20 cellular contexts compared by ENCODE assay signal in genomic region chr17:29836643-29837042, GRCh38.
DNase-seq lines count a peak whose midpoint lies in the region; ATAC-seq and TF ChIP-seq lines count a peak whose summit lies in the region.
"Had no signal": no experiment of that assay in that cellular context is flagged by ENCODE, and none has a peak within 500 bp of the region (broad histone marks: within the 10 kb centered on the region; RNA-seq: fewer than 3 reads in every experiment).

No MANE protein-coding gene starts in this region.

- H3K27ac ChIP-seq in GM23248 (no peak overlapping the region), SJSA1 (peak overlapping the region; percentile 47), fibroblast of lung (ENCODE audit: insufficient read depth, low read length) (no peak overlapping the region), heart right ventricle (no peak overlapping the region)
- H3K27ac ChIP-seq: upper lobe of right lung had no signal

- peaks cover 9% of the 10 kb centered on the region; the same call in 1 of the 2 replicates for H3F3A ChIP-seq in GM23248 (ENCODE audit: insufficient read depth)

- H4K20me1 ChIP-seq in GM23248 (ENCODE audit: insufficient read depth) = no peaks in the 10 kb centered on the region
- H4K20me1 ChIP-seq in fibroblast of lung (ENCODE audit: control insufficient read depth, extremely low read depth, insufficient read depth, low read length) = no peaks in the 10 kb centered on the region

- TF ChIP-seq CTCF in fibroblast of lung (conservative IDR thresholded peaks at IDR 0.05 in 1 of 2, IDR thresholded peaks at IDR 0.05 in 1 of 2; ENCODE audit: low read depth in 1 of 2, low read length in 2 of 2) (no peak), heart right ventricle (IDR thresholded peaks at IDR 0.05) (no peak)

- DNase-seq in A172 (ENCODE audit: low spot score) (peak; percentile 38), GM23248 (peak; percentile 5), SJSA1 (ENCODE audit: low read depth in 1 of 2, low spot score in 2 of 2) (peak in 1 of 2 experiments; percentile 40), fibroblast of lung (ENCODE audit: low read depth in 2 of 2) (peak; percentile 39 to 58), heart right ventricle (no peak), superior temporal gyrus (ENCODE audit: extremely low spot score) (no peak), NCI-H526 (lab: John Stamatoyannopoulos, UW) (no peak)
- DNase-seq: activated CD4-positive, alpha-beta T cell treated with anti-CD3 and anti-CD28 coated beads, Interleukin-2, amount 50 U/mL, for 48 hours; activated T-cell treated with anti-CD3 and anti-CD28 coated beads, Interleukin-2, amount 50 U/mL, for 1 hour; effector memory CD4-positive, alpha-beta T cell; KG1; natural killer cell; NCI-H146; NCI-H446; SK-N-SH; stimulated activated CD4-positive, alpha-beta T cell treated with anti-CD3 and anti-CD28 coated beads, Interleukin-12 subunit alpha, Interleukin-12 subunit beta, amount 100 ng/mL, for 4 hours; upper lobe of right lung had no signal

- H3K9ac ChIP-seq in GM23248 = no peak overlapping the region
- H3K9ac ChIP-seq in fibroblast of lung (ENCODE audit: insufficient read depth, low read length) = no peak overlapping the region
- H3K9ac ChIP-seq: SK-N-SH had no signal

- no peak overlapping the region for H3K4me2 ChIP-seq in GM23248 (ENCODE audit: unreplicated experiment)
- H3K4me2 ChIP-seq in fibroblast of lung (ENCODE audit: extremely low read depth, insufficient read depth, low read length) = no peak overlapping the region
- H3K4me2 ChIP-seq: A549, SK-N-SH had no signal

- H3K36me3 ChIP-seq in GM23248 (ENCODE audit: low read depth) = no peaks in the 10 kb centered on the region
- 0 out of 2 replicates have a peak, but pooled peaks cover 3% of the 10 kb centered on the region for H3K36me3 ChIP-seq in SJSA1
- no peaks in the 10 kb centered on the region for H3K36me3 ChIP-seq in fibroblast of lung (ENCODE audit: control insufficient read depth, insufficient read depth, low read length)
- no peaks in the 10 kb centered on the region for H3K36me3 ChIP-seq in heart right ventricle
- H3K36me3 ChIP-seq: upper lobe of right lung had no signal

- no peaks in the 10 kb centered on the region for H3K9me3 ChIP-seq in GM23248 (ENCODE audit: low read depth)
- no peaks in the 10 kb centered on the region for H3K9me3 ChIP-seq in SJSA1 (replicated peaks)
- no peaks in the 10 kb centered on the region for H3K9me3 ChIP-seq in fibroblast of lung (ENCODE audit: control insufficient read depth, insufficient read depth, low read depth, low read length)
- H3K9me3 ChIP-seq in heart right ventricle = no peaks in the 10 kb centered on the region
- H3K9me3 ChIP-seq: A549, SK-N-SH, upper lobe of right lung had no signal

- H3K27me3 ChIP-seq in GM23248 (replicated peaks; ENCODE audit: insufficient read depth) = no peaks in the 10 kb centered on the region
- H3K27me3 ChIP-seq in SJSA1 (replicated peaks) = no peaks in the 10 kb centered on the region
- no peaks in the 10 kb centered on the region for H3K27me3 ChIP-seq in fibroblast of lung (ENCODE audit: control insufficient read depth, insufficient read depth, low read length)
- H3K27me3 ChIP-seq in heart right ventricle = no peaks in the 10 kb centered on the region
- H3K27me3 ChIP-seq: upper lobe of right lung had no signal

- no peak overlapping the region for H2AFZ ChIP-seq in GM23248
- no peak overlapping the region for H2AFZ ChIP-seq in fibroblast of lung (ENCODE audit: low read length)

- no peaks in the 10 kb centered on the region for H3K9me2 ChIP-seq in GM23248 (ENCODE audit: insufficient read depth)
- H3K9me2 ChIP-seq: SK-N-SH had no signal

- no peak overlapping the region for H3K4me3 ChIP-seq in GM23248
- no peak overlapping the region for H3K4me3 ChIP-seq in SJSA1
- H3K4me3 ChIP-seq in fibroblast of lung (replicated peaks in 1 of 4; ENCODE audit: control extremely low read depth in 1 of 4, insufficient read depth in 1 of 4, low read depth in 3 of 4, low read length in 4 of 4) = no peak overlapping the region
- no peak overlapping the region for H3K4me3 ChIP-seq in heart right ventricle
- H3K4me3 ChIP-seq: A549, upper lobe of right lung had no signal

- H3K4me1 ChIP-seq in GM23248 (ENCODE audit: insufficient read depth) (peaks cover 20% of the 10 kb centered on the region), SJSA1 (replicated peaks) (peaks cover 19% of the 10 kb centered on the region), fibroblast of lung (ENCODE audit: control insufficient read depth, extremely low read depth, insufficient read depth, low read length) (peaks cover 3% of the 10 kb centered on the region), heart right ventricle (peaks cover 0 to 30% (median 9%) of the 10 kb centered on the region in 9 donors)
- H3K4me1 ChIP-seq: upper lobe of right lung had no signal

- WGBS in GM23248 (ENCODE audit: low coverage in 1 of 2, low lambda C conversion rate in 2 of 2, missing lambda C conversion rate in 2 of 2), 2 experiments = 77 to 81% methylated on average over 5 of the region's 5 CpGs
- 81 to 88% methylated on average over 5 of the region's 5 CpGs for WGBS in heart right ventricle, 2 donors

- in situ Hi-C loops in GM23248 (cut with MboI) = no loop called here

- intact Hi-C loops in heart right ventricle (cut with DNase I) = no loop called here

- H3K79me2 ChIP-seq in GM23248 (ENCODE audit: insufficient read depth) = no peaks in the 10 kb centered on the region
- no peaks in the 10 kb centered on the region for H3K79me2 ChIP-seq in fibroblast of lung (ENCODE audit: control insufficient read depth, insufficient read depth, low read length)

- no peak for ATAC-seq in heart right ventricle
- no peak for ATAC-seq in HG03439 (IDR thresholded peaks at IDR 0.05; ENCODE audit: unreplicated experiment)
- ATAC-seq: natural killer cell; stimulated activated memory B cell treated with anti-CD40 and anti-IgM and Interleukin-4, amounts not matched to agents 10 μg/mL and 1 μg/mL and 100 μg/mL, for 72 hours had no signal

Comparison
In these comparisons a context has a peak if more than half of its experiments do, and no peak if none do; other contexts are left out.
1. DNase-seq: peak in A172 (single experiment), GM23248 (single experiment) and fibroblast of lung (2 of 2); none in heart right ventricle (0 of 2), superior temporal gyrus (single experiment) and NCI-H526 (0 of 2).